In genomic region chr3:188052229-188052965, GRCh38 we compare ENCODE assay signal across 8 cellular contexts.
DNase-seq lines count a peak whose midpoint lies in the region; ATAC-seq and TF ChIP-seq lines count a peak whose summit lies in the region.

No MANE protein-coding gene starts in this region.

- peak overlapping the region; percentile 69 for H3K27ac Mint-ChIP-seq in Caco-2 (ENCODE audit: unreplicated experiment)
- no peak overlapping the region for H3K27ac Mint-ChIP-seq in stimulated activated memory B cell treated with anti-CD40 and anti-IgM and Interleukin-4, amounts not matched to agents 10 μg/mL and 1 μg/mL and 100 μg/mL, for 72 hours

- no peaks in the 10 kb centered on the region for H3K9me3 Mint-ChIP-seq in Caco-2 (ENCODE audit: unreplicated experiment)
- no peaks in the 10 kb centered on the region for H3K9me3 Mint-ChIP-seq in stimulated activated memory B cell treated with anti-CD40 and anti-IgM and Interleukin-4, amounts not matched to agents 10 μg/mL and 1 μg/mL and 100 μg/mL, for 72 hours

- H3K27me3 ChIP-seq in Caco-2 (replicated peaks; ENCODE audit: control insufficient read depth, insufficient read depth, low read length) (no peaks in the 10 kb centered on the region), adrenal gland (no peaks in the 10 kb centered on the region), ovary (no peaks in the 10 kb centered on the region)

- H3K4me3 Mint-ChIP-seq in Caco-2 (ENCODE audit: unreplicated experiment) = peak overlapping the region; percentile 48
- H3K4me3 Mint-ChIP-seq in stimulated activated memory B cell treated with anti-CD40 and anti-IgM and Interleukin-4, amounts not matched to agents 10 μg/mL and 1 μg/mL and 100 μg/mL, for 72 hours = no peak overlapping the region

- H3K4me3 ChIP-seq in Caco-2 (ENCODE audit: low read depth, low read length) (no peak overlapping the region), adrenal gland (peak overlapping the region in 1 of 4 donors; percentile 30), ovary (peak overlapping the region; percentile 13)

- POLR2A ChIA-PET in Caco-2 (lab: Charles Lee) = interaction anchor here (0.6 to 2.1 kb wide), 6 partner anchors 101 to 311 kb away, joined by 3 to 14 read pairs (median 3); partner anchors contain the start of gene BCL6

- peaks cover 25% of the 10 kb centered on the region for H3K4me1 Mint-ChIP-seq in Caco-2 (ENCODE audit: low read depth, unreplicated experiment)
- H3K4me1 Mint-ChIP-seq in stimulated activated memory B cell treated with anti-CD40 and anti-IgM and Interleukin-4, amounts not matched to agents 10 μg/mL and 1 μg/mL and 100 μg/mL, for 72 hours = peaks cover 11% of the 10 kb centered on the region

- no peaks in the 10 kb centered on the region for H3K36me3 Mint-ChIP-seq in Caco-2 (ENCODE audit: insufficient read depth, unreplicated experiment)
- H3K36me3 Mint-ChIP-seq in stimulated activated memory B cell treated with anti-CD40 and anti-IgM and Interleukin-4, amounts not matched to agents 10 μg/mL and 1 μg/mL and 100 μg/mL, for 72 hours = no peaks in the 10 kb centered on the region

- peak overlapping the region; percentile 70 to 96 (median 90) for H3K27ac ChIP-seq in adrenal gland
- peak overlapping the region; percentile 53 to 85 for H3K27ac ChIP-seq in ovary

- peaks cover 61% of the 10 kb centered on the region for H3K4me1 ChIP-seq in Caco-2
- H3K4me1 ChIP-seq in adrenal gland (replicated peaks in 1 of 2) = peaks cover 16 to 22% of the 10 kb centered on the region in 2 donors
- peaks cover 15% of the 10 kb centered on the region for H3K4me1 ChIP-seq in ovary (ENCODE audit: insufficient read depth)

- no peaks in the 10 kb centered on the region for H3K9me3 ChIP-seq in Caco-2
- no peaks in the 10 kb centered on the region for H3K9me3 ChIP-seq in adrenal gland (replicated peaks in 1 of 3)
- no peaks in the 10 kb centered on the region for H3K9me3 ChIP-seq in ovary

- 30 to 64% (median 39%) methylated on average over 5 to 15 of the region's 15 CpGs for WGBS in adrenal gland, 4 donors
- WGBS in ovary, 3 donors = 11 to 17% (median 13%) methylated on average over 15 of the region's 15 CpGs

- intact Hi-C loops in Caco-2 (cut with micrococcal nuclease; ENCODE audit: unreplicated experiment) = loop anchor here (1.0 to 5.0 kb wide), 4 partner anchors 71 to 900 kb away; partner anchors contain the start of gene BCL6
- intact Hi-C loops in adrenal gland (cut with DNase I) = no loop called here
- intact Hi-C loops in left cardiac atrium (cut with DNase I) = loop anchor here in 1 of 2 donors (5.0 kb wide), 2 partner anchors 305 to 905 kb away; partner anchors contain the start of gene BCL6
- intact Hi-C loops in ovary (cut with DNase I) = loop anchor here (2.0 to 10.0 kb wide), 11 partner anchors 100 to 1095 kb away; partner anchors contain the start of genes BCL6 (in 2 of the 4) and LPP (in 1 of the 4)

- peak; percentile 76 for DNase-seq in Caco-2
- DNase-seq in adrenal gland = peak; percentile 85 to 98 (median 96)
- peak; percentile 87 for DNase-seq in left cardiac atrium
- DNase-seq in ovary = peak; percentile 93 to 95 (median 94)
- no peak for DNase-seq in amniotic stem cell (lab: John Stamatoyannopoulos, UW)
- no peak for DNase-seq in erythroblast (lab: John Stamatoyannopoulos, UW)
- no peak for DNase-seq in NCI-H1092 (lab: John Stamatoyannopoulos, UW)

- CTCF ChIA-PET in Caco-2 (lab: Charles Lee) = interaction anchor here (0.5 to 2.1 kb wide), 13 partner anchors 14 to 1084 kb away, joined by 3 to 15 read pairs (median 5); partner anchors contain the start of gene BCL6

- H3K36me3 ChIP-seq in Caco-2 (ENCODE audit: control insufficient read depth, insufficient read depth, low read length) (no peaks in the 10 kb centered on the region), adrenal gland (replicated peaks in 1 of 2) (no peaks in the 10 kb centered on the region), ovary (no peaks in the 10 kb centered on the region)

- peak in 1 of 2 experiments; percentile 20 for TF ChIP-seq CTCF in Caco-2 (IDR thresholded peaks at IDR 0.05; ENCODE audit: insufficient read depth in 1 of 2, low read depth in 1 of 2, low read length in 1 of 2, severe bottlenecking in 1 of 2, unreplicated experiment in 1 of 2)
- TF ChIP-seq CTCF in adrenal gland (IDR thresholded peaks at IDR 0.05) = peak; percentile 27 to 86 (median 73)
- peak; percentile 71 to 85 (median 85) for TF ChIP-seq CTCF in ovary (IDR thresholded peaks at IDR 0.05)

- peak; percentile 97 to 98 for ATAC-seq in left cardiac atrium
- no peak for ATAC-seq in stimulated activated memory B cell treated with anti-CD40 and anti-IgM and Interleukin-4, amounts not matched to agents 10 μg/mL and 1 μg/mL and 100 μg/mL, for 72 hours

- H3K27me3 Mint-ChIP-seq in Caco-2 (ENCODE audit: insufficient read depth, unreplicated experiment) = no peaks in the 10 kb centered on the region
- peaks cover 13% of the 10 kb centered on the region for H3K27me3 Mint-ChIP-seq in stimulated activated memory B cell treated with anti-CD40 and anti-IgM and Interleukin-4, amounts not matched to agents 10 μg/mL and 1 μg/mL and 100 μg/mL, for 72 hours

- no peak for TF ChIP-seq EP300 in ovary (IDR thresholded peaks at IDR 0.05)

- BruUV-seq in Caco-2 (replicated peaks; lab: Mats Ljungman, UMichigan) = no TSS peak

- peak in 1 of 2 donors; percentile 57 for TF ChIP-seq POLR2A in adrenal gland (IDR thresholded peaks at IDR 0.05)
- no peak for TF ChIP-seq POLR2A in ovary (IDR thresholded peaks at IDR 0.05)
- no peak for TF ChIP-seq POLR2A in erythroblast (IDR thresholded peaks at IDR 0.05; ENCODE audit: low read length)

Comparison
In these comparisons a context has a peak if more than half of its experiments do, and no peak if none do; other contexts are left out.
1. DNase-seq: peak in Caco-2 (2 of 2), adrenal gland (7 of 7), left cardiac atrium (single experiment) and ovary (5 of 5); none in amniotic stem cell (single experiment), erythroblast (0 of 2) and NCI-H1092 (single experiment).
2. intact Hi-C loops: an anchor here in Caco-2 (1.0 to 5.0 kb wide) and ovary (2.0 to 10.0 kb wide); none called in adrenal gland.